Comparison of ENCODE assay signal across 16 cellular contexts in the genomic region with DNA sequence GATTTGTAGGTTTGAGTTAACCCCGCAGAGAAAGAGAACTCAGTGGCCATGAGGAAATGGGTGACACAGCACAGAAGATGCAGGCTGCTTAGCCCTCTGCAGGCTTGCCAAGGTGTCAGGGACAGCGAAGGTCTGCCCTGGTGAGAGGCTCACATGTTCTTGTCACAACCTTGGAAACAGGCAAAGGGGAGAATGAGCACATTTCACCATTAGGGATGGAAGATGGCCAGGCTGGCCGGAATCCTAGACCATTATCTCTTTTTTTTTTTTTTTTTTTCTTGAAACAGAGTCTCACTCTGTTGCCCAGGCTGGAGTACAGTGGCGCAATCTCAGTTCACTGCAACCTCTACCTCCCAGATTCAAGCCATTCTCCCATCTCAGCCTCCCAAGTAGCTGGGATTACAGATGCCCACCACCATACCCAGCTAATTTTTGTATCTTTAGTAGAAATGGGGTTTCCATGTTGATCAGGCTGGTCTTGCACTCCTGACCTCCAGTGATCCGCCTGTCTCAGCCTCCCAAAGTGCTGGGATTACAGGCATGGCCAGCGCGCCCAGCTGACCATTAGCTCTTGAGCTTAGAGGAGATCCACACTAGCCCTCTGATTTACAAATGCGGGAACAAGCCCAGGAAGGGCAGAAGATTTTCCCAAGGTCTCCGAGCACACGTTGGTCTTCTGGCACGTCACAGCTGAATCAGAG. TPM values are rescaled to one million over a fixed set of nuclear protein-coding genes. Genes with fewer than 3 reads are reported as not detected.
DNase-seq lines count a peak whose midpoint lies in the region; ATAC-seq and TF ChIP-seq lines count a peak whose summit lies in the region.
"Had no signal": no experiment of that assay in that cellular context is flagged by ENCODE, and none has a peak within 500 bp of the region (broad histone marks: within the 10 kb centered on the region; RNA-seq: fewer than 3 reads in every experiment).

No MANE protein-coding gene starts in this region.

- no peaks in the 10 kb centered on the region for H3K36me3 Mint-ChIP-seq in activated naive CD8-positive, alpha-beta T cell treated with anti-CD3 and anti-CD28 coated beads, Interleukin-2, amount 10 ng/mL, durations not matched to agents 7 days and 5 days
- H3K36me3 Mint-ChIP-seq in activated naive CD8-positive, alpha-beta T cell treated with anti-CD3 and anti-CD28 coated beads for 36 hours, result no peaks in the 10 kb centered on the region
- peaks cover 37% of the 10 kb centered on the region for H3K36me3 Mint-ChIP-seq in osteocyte (ENCODE audit: unreplicated experiment)

- H3K4me1 ChIP-seq in aorta (ENCODE audit: control insufficient read depth in 1 of 2, insufficient read depth in 2 of 2, low read length in 2 of 2), result peaks cover 9% of the 10 kb centered on the region in 2 donors

- peaks cover 43% of the 10 kb centered on the region for H3K27me3 Mint-ChIP-seq in activated naive CD8-positive, alpha-beta T cell treated with anti-CD3 and anti-CD28 coated beads, Interleukin-2, amount 10 ng/mL, durations not matched to agents 7 days and 5 days
- H3K27me3 Mint-ChIP-seq in activated naive CD8-positive, alpha-beta T cell treated with anti-CD3 and anti-CD28 coated beads for 36 hours, result peaks cover 26% of the 10 kb centered on the region
- no peaks in the 10 kb centered on the region for H3K27me3 Mint-ChIP-seq in osteocyte (ENCODE audit: unreplicated experiment)

- POLR2A ChIA-PET in activated naive CD8-positive, alpha-beta T cell treated with anti-CD3 and anti-CD28 coated beads, Interleukin-2, amount 10 ng/mL, durations not matched to agents 7 days and 5 days (lab: Charles Lee), result no interaction called here

- in situ Hi-C loops in brain microvascular endothelial cell (cut with HindIII; ENCODE audit: low pct_ligation_motif_present, low sequenced_read_pairs), result no loop called here

- ATAC-seq in activated naive CD8-positive, alpha-beta T cell treated with anti-CD3 and anti-CD28 coated beads, Interleukin-2, amount 10 ng/mL, durations not matched to agents 7 days and 5 days (ENCODE audit: low read depth), result no peak
- no peak for ATAC-seq in aorta (ENCODE audit: low FRiP score)
- no peak for ATAC-seq in GM21423 (IDR thresholded peaks at IDR 0.05; ENCODE audit: unreplicated experiment)
- ATAC-seq: Panc1 had no signal

- H3K9me3 ChIP-seq in aorta (ENCODE audit: control insufficient read depth, low read length), result no peaks in the 10 kb centered on the region
- H3K9me3 ChIP-seq: transverse colon had no signal

- DNase-seq in activated naive CD8-positive, alpha-beta T cell treated with anti-CD3 and anti-CD28 coated beads, Interleukin-2, amount 10 ng/mL, durations not matched to agents 7 days and 5 days, result no peak
- DNase-seq in activated naive CD8-positive, alpha-beta T cell treated with anti-CD3 and anti-CD28 coated beads for 36 hours, result no peak
- DNase-seq in fibroblast of gingiva (ENCODE audit: low read depth) (peak; percentile 38), osteocyte (ENCODE audit: extremely low spot score, unreplicated experiment) (no peak), aorta (peak; percentile 66 to 79), NCI-H69 (lab: John Stamatoyannopoulos, UW) (no peak), brain microvascular endothelial cell (no peak)
- DNase-seq: activated CD4-positive, alpha-beta T cell treated with anti-CD3 and anti-CD28 coated beads for 48 hours; activated T-cell treated with anti-CD3 and anti-CD28 coated beads, Interleukin-2, amount 50 U/mL, for 24 hours; amniotic stem cell; islet precursor cell; NCI-H446 treated with DMSO at 0.1 percent for 48 hours; transverse colon had no signal

- H3K4me1 Mint-ChIP-seq in activated naive CD8-positive, alpha-beta T cell treated with anti-CD3 and anti-CD28 coated beads, Interleukin-2, amount 10 ng/mL, durations not matched to agents 7 days and 5 days, result peaks cover 33% of the 10 kb centered on the region
- peaks cover 38% of the 10 kb centered on the region for H3K4me1 Mint-ChIP-seq in activated naive CD8-positive, alpha-beta T cell treated with anti-CD3 and anti-CD28 coated beads for 36 hours
- peaks cover 77% of the 10 kb centered on the region for H3K4me1 Mint-ChIP-seq in osteocyte (ENCODE audit: unreplicated experiment)

- no peaks in the 10 kb centered on the region for H3K36me3 ChIP-seq in aorta (ENCODE audit: control insufficient read depth in 1 of 2, insufficient read depth in 2 of 2, low read length in 1 of 2)
- H3K36me3 ChIP-seq in brain microvascular endothelial cell (replicated peaks), result peaks cover 1% of the 10 kb centered on the region
- H3K36me3 ChIP-seq: transverse colon had no signal

- H3K9me3 Mint-ChIP-seq in activated naive CD8-positive, alpha-beta T cell treated with anti-CD3 and anti-CD28 coated beads, Interleukin-2, amount 10 ng/mL, durations not matched to agents 7 days and 5 days, result no peaks in the 10 kb centered on the region
- H3K9me3 Mint-ChIP-seq in activated naive CD8-positive, alpha-beta T cell treated with anti-CD3 and anti-CD28 coated beads for 36 hours, result no peaks in the 10 kb centered on the region
- no peaks in the 10 kb centered on the region for H3K9me3 Mint-ChIP-seq in osteocyte (ENCODE audit: unreplicated experiment)
- H3K9me3 Mint-ChIP-seq: activated T-cell treated with anti-CD3 and anti-CD28 coated beads, Interleukin-2, amount 50 U/mL, for 24 hours; T-helper 1 cell treated with Interleukin-12 subunit alpha and Interleukin-12 subunit beta and Interleukin-4 antibody, amounts not matched to agents 30 μg/mL and 1 μg/mL, for 36 hours had no signal

- H3K27ac Mint-ChIP-seq in activated naive CD8-positive, alpha-beta T cell treated with anti-CD3 and anti-CD28 coated beads, Interleukin-2, amount 10 ng/mL, durations not matched to agents 7 days and 5 days, result peak overlapping the region; percentile 6
- H3K27ac Mint-ChIP-seq in activated naive CD8-positive, alpha-beta T cell treated with anti-CD3 and anti-CD28 coated beads for 36 hours, result no peak overlapping the region
- peak overlapping the region; percentile 100 for H3K27ac Mint-ChIP-seq in osteocyte (ENCODE audit: unreplicated experiment)
- H3K27ac Mint-ChIP-seq: activated T-cell treated with anti-CD3 and anti-CD28 coated beads, Interleukin-2, amount 50 U/mL, for 24 hours; T-helper 1 cell treated with Interleukin-12 subunit alpha and Interleukin-12 subunit beta and Interleukin-4 antibody, amounts not matched to agents 30 μg/mL and 1 μg/mL, for 36 hours had no signal

- WGBS in aorta, 2 donors, result 41 to 47% methylated on average over 11 of the region's 11 CpGs

- no peak overlapping the region for H3K4me3 Mint-ChIP-seq in activated naive CD8-positive, alpha-beta T cell treated with anti-CD3 and anti-CD28 coated beads, Interleukin-2, amount 10 ng/mL, durations not matched to agents 7 days and 5 days
- H3K4me3 Mint-ChIP-seq in activated naive CD8-positive, alpha-beta T cell treated with anti-CD3 and anti-CD28 coated beads for 36 hours, result no peak overlapping the region
- H3K4me3 Mint-ChIP-seq in osteocyte (ENCODE audit: unreplicated experiment), result no peak overlapping the region
- H3K4me3 Mint-ChIP-seq: activated T-cell treated with anti-CD3 and anti-CD28 coated beads, Interleukin-2, amount 50 U/mL, for 24 hours; T-helper 1 cell treated with Interleukin-12 subunit alpha and Interleukin-12 subunit beta and Interleukin-4 antibody, amounts not matched to agents 30 μg/mL and 1 μg/mL, for 36 hours had no signal

- H3K27me3 ChIP-seq in aorta (ENCODE audit: control insufficient read depth in 1 of 2, insufficient read depth in 2 of 2, low read length in 1 of 2) (no peaks in the 10 kb centered on the region), brain microvascular endothelial cell (replicated peaks) (no peaks in the 10 kb centered on the region)
- H3K27me3 ChIP-seq: transverse colon had no signal

- TF ChIP-seq CTCF in osteocyte (IDR thresholded peaks at IDR 0.05), result no peak
- no peak for TF ChIP-seq CTCF in brain microvascular endothelial cell (IDR thresholded peaks at IDR 0.05; ENCODE audit: low read depth, low read length, missing control alignments)

- H3K4me3 ChIP-seq in aorta (ENCODE audit: low read length in 2 of 2) (no peak overlapping the region), brain microvascular endothelial cell (ENCODE audit: low read depth, low read length) (no peak overlapping the region)
- H3K4me3 ChIP-seq: transverse colon had no signal

- H3K27ac ChIP-seq in aorta (ENCODE audit: low read depth in 1 of 2, low read length in 2 of 2) (peak overlapping the region; percentile 37 to 65), brain microvascular endothelial cell (no peak overlapping the region)

- intact Hi-C loops in aorta (cut with DNase I), result no loop called here

RNA-seq across cellular contexts. Expression of a gene that starts 34.6 kb away (rescaled TPM):
- total RNA-seq in activated naive CD8-positive, alpha-beta T cell treated with anti-CD3 and anti-CD28 coated beads, Interleukin-2, amount 10 ng/mL, durations not matched to agents 7 days and 5 days, result 1 to 10 TPM in 1 of 2 experiments, under 1 TPM in 1; 0.28 to 1.1 TPM
- total RNA-seq in activated naive CD8-positive, alpha-beta T cell treated with anti-CD3 and anti-CD28 coated beads for 36 hours, result under 1 TPM; 0.06 to 0.10 TPM
- 377 and 379 TPM in 2 replicates for total RNA-seq in osteocyte
- total RNA-seq in aorta, result 100 to 1,000 TPM; 209 to 363 TPM
- polyA plus RNA-seq in aorta, result 100 to 1,000 TPM in 1 of 2 donors, 10 to 100 TPM in 1; 40.4 to 247 TPM

Comparison
In these comparisons a context has a peak if more than half of its experiments do, and no peak if none do; other contexts are left out.
1. DNase-seq: peak in fibroblast of gingiva (single experiment) and aorta (2 of 2); none in activated naive CD8-positive, alpha-beta T cell treated with anti-CD3 and anti-CD28 coated beads, Interleukin-2, amount 10 ng/mL, durations not matched to agents 7 days and 5 days (single experiment), activated naive CD8-positive, alpha-beta T cell treated with anti-CD3 and anti-CD28 coated beads for 36 hours (single experiment), osteocyte (single experiment), NCI-H69 (single experiment) and brain microvascular endothelial cell (single experiment).
2. RNA of a gene that starts 34.6 kb away (total RNA-seq): 377 to 379 TPM in osteocyte and 209 to 363 TPM in aorta; 0.28 to 1.1 TPM in activated naive CD8-positive, alpha-beta T cell treated with anti-CD3 and anti-CD28 coated beads, Interleukin-2, amount 10 ng/mL, durations not matched to agents 7 days and 5 days and 0.06 to 0.10 TPM in activated naive CD8-positive, alpha-beta T cell treated with anti-CD3 and anti-CD28 coated beads for 36 hours; every median in the first group is over 100 times any median in the second.